ENCODE assay signal across 13 cellular contexts in genomic region chr3:103136621-103137020, GRCh38.
A peak's percentile ranks its signal among the peaks of the same experiment; 100 is the strongest.
DNase-seq lines count a peak whose midpoint lies in the region; ATAC-seq and TF ChIP-seq lines count a peak whose summit lies in the region.
"Had no signal": no experiment of that assay in that cellular context is flagged by ENCODE, and none has a peak within 500 bp of the region (broad histone marks: within the 10 kb centered on the region; RNA-seq: fewer than 3 reads in every experiment).

No MANE protein-coding gene starts in this region.

- H3K27me3 ChIP-seq in Loucy (ENCODE audit: insufficient read depth, low read length, poor library complexity, severe bottlenecking) (no peaks in the 10 kb centered on the region), left lung (no peaks in the 10 kb centered on the region)

- no peaks in the 10 kb centered on the region for H3K79me2 ChIP-seq in Loucy (ENCODE audit: insufficient read depth, low read length)

- no peak overlapping the region for H3K4me3 Mint-ChIP-seq in stimulated activated effector memory CD8-positive, alpha-beta T cell treated with anti-CD3 and anti-CD28 coated beads, Interleukin-12 subunit alpha, Interleukin-12 subunit beta, amount 100 ng/mL, for 72 hours
- H3K4me3 Mint-ChIP-seq: CD14-positive monocyte had no signal

- H4K20me1 ChIP-seq in Loucy (ENCODE audit: insufficient read depth, low read length, poor library complexity, severe bottlenecking), result no peaks in the 10 kb centered on the region

- ATAC-seq in GM18511 (IDR thresholded peaks at IDR 0.05; ENCODE audit: unreplicated experiment), result peak; percentile 30
- ATAC-seq in left lung, result peak; percentile 67
- no peak for ATAC-seq in stimulated activated effector memory CD8-positive, alpha-beta T cell treated with anti-CD3 and anti-CD28 coated beads, Interleukin-12 subunit alpha, Interleukin-12 subunit beta, amount 100 ng/mL, for 72 hours

- H3K4me2 ChIP-seq in Loucy (ENCODE audit: low read depth, low read length, poor library complexity, severe bottlenecking), result peak overlapping the region; percentile 41

- intact Hi-C loops in left lung (cut with DNase I), result no loop called here

- H3K36me3 ChIP-seq in Loucy (ENCODE audit: insufficient read depth, low read length), result no peaks in the 10 kb centered on the region
- H3K36me3 ChIP-seq in left lung, result no peaks in the 10 kb centered on the region

- DNase-seq in AML-193 (lab: John Stamatoyannopoulos, UW) (peak; percentile 22 to 25), left lung (no peak), OCI-M1 (lab: John Stamatoyannopoulos, UW) (no peak), coronary artery (ENCODE audit: low spot score) (no peak)
- no peak for DNase-seq in stimulated activated effector memory CD8-positive, alpha-beta T cell treated with anti-CD3 and anti-CD28 coated beads, Interleukin-12 subunit alpha, Interleukin-12 subunit beta, amount 100 ng/mL, for 72 hours (ENCODE audit: low spot score in 2 of 2)
- DNase-seq: Calu3, DMS 273 treated with DMSO at 0.1 percent for 48 hours, GM23248, H7, KBM-7 had no signal

- no peak overlapping the region for H2AFZ ChIP-seq in Loucy (ENCODE audit: low read length)
- H2AFZ ChIP-seq: GM23248 had no signal

- H3K4me1 ChIP-seq in Loucy (ENCODE audit: insufficient read depth, low read length, poor library complexity, severe bottlenecking) (peaks cover 13% of the 10 kb centered on the region), left lung (no peaks in the 10 kb centered on the region)

- H3K36me3 Mint-ChIP-seq in stimulated activated effector memory CD8-positive, alpha-beta T cell treated with anti-CD3 and anti-CD28 coated beads, Interleukin-12 subunit alpha, Interleukin-12 subunit beta, amount 100 ng/mL, for 72 hours, result no peaks in the 10 kb centered on the region
- H3K36me3 Mint-ChIP-seq: CD14-positive monocyte had no signal

- no peaks in the 10 kb centered on the region for H3K9me2 ChIP-seq in Loucy (replicated peaks; ENCODE audit: low read depth, low read length)

- H3K9ac ChIP-seq in Loucy (ENCODE audit: low read depth, low read length, poor library complexity, severe bottlenecking), result no peak overlapping the region
- H3K9ac ChIP-seq: GM23248 had no signal

- no peaks in the 10 kb centered on the region for H3F3A ChIP-seq in Loucy (ENCODE audit: low read depth)

- TF ChIP-seq CTCF in Loucy (conservative IDR thresholded peaks at IDR 0.05; ENCODE audit: low read length), result no peak
- TF ChIP-seq CTCF in left lung (IDR thresholded peaks at IDR 0.05), result no peak
- no peak for TF ChIP-seq CTCF in coronary artery (IDR thresholded peaks at IDR 0.05)

- H3K9me3 ChIP-seq in Loucy (ENCODE audit: insufficient read depth, low read depth, low read length), result no peaks in the 10 kb centered on the region
- H3K9me3 ChIP-seq in left lung, result no peaks in the 10 kb centered on the region

- H3K27ac Mint-ChIP-seq in stimulated activated effector memory CD8-positive, alpha-beta T cell treated with anti-CD3 and anti-CD28 coated beads, Interleukin-12 subunit alpha, Interleukin-12 subunit beta, amount 100 ng/mL, for 72 hours, result no peak overlapping the region
- H3K27ac Mint-ChIP-seq: CD14-positive monocyte had no signal

- H3K27ac ChIP-seq in left lung (no peak overlapping the region), coronary artery (no peak overlapping the region)
- H3K27ac ChIP-seq: GM23248 had no signal

- H3K9me3 Mint-ChIP-seq in stimulated activated effector memory CD8-positive, alpha-beta T cell treated with anti-CD3 and anti-CD28 coated beads, Interleukin-12 subunit alpha, Interleukin-12 subunit beta, amount 100 ng/mL, for 72 hours, result peaks cover 2% of the 10 kb centered on the region

- H3K4me3 ChIP-seq in Loucy (ENCODE audit: low read length, poor library complexity, severe bottlenecking) (no peak overlapping the region), left lung (no peak overlapping the region), coronary artery (no peak overlapping the region)
- H3K4me3 ChIP-seq: GM23248 had no signal

- no peaks in the 10 kb centered on the region for H3K4me1 Mint-ChIP-seq in stimulated activated effector memory CD8-positive, alpha-beta T cell treated with anti-CD3 and anti-CD28 coated beads, Interleukin-12 subunit alpha, Interleukin-12 subunit beta, amount 100 ng/mL, for 72 hours
- H3K4me1 Mint-ChIP-seq: CD14-positive monocyte had no signal

Comparison
In these comparisons a context has a peak if more than half of its experiments do, and no peak if none do; other contexts are left out.
1. DNase-seq: peak in AML-193 (2 of 2); none in left lung (0 of 2), stimulated activated effector memory CD8-positive, alpha-beta T cell treated with anti-CD3 and anti-CD28 coated beads, Interleukin-12 subunit alpha, Interleukin-12 subunit beta, amount 100 ng/mL, for 72 hours (0 of 2), OCI-M1 (single experiment) and coronary artery (single experiment).